ENCODE assay signal across 21 cellular contexts in genomic region chr17:38538906-38539305, GRCh38.
DNase-seq lines count a peak whose midpoint lies in the region; ATAC-seq lines count a peak whose summit lies in the region.
"Had no signal": no experiment of that assay in that cellular context is flagged by ENCODE, and none has a peak within 500 bp of the region (broad histone marks: within the 10 kb centered on the region; RNA-seq: fewer than 3 reads in every experiment).

No MANE protein-coding gene starts in this region.

- intact Hi-C loops in left colon (cut with DNase I, micrococcal nuclease), result no loop called here

- peak; percentile 88 for ATAC-seq in left colon
- ATAC-seq: activated CD8-positive, alpha-beta memory T cell treated with anti-CD3 and anti-CD28 coated beads, Interleukin-2, amount 10 ng/mL, durations not matched to agents 7 days and 5 days; activated naive CD8-positive, alpha-beta T cell treated with anti-CD3 and anti-CD28 coated beads, Interleukin-2, amount 50 U/mL, for 24 hours; CD8-positive, alpha-beta T cell; natural killer cell treated with Interleukin-12 subunit alpha and Interleukin-12 subunit beta and Interleukin-15 and Interleukin-18, amount 100 ng/mL, for 72 hours; Right ventricle myocardium inferior; T-cell had no signal

- peak; percentile 59 for DNase-seq in COLO668 (lab: John Stamatoyannopoulos, UW; ENCODE audit: unreplicated experiment)
- peak; percentile 88 for DNase-seq in NCI-H1436 (lab: John Stamatoyannopoulos, UW)
- peak; percentile 88 for DNase-seq in NCI-H510A treated with DMSO at 0.1 percent for 48 hours (lab: John Stamatoyannopoulos, UW)
- DNase-seq in left colon, result no peak
- no peak for DNase-seq in GM03348 (ENCODE audit: low spot score)
- DNase-seq in activated CD8-positive, alpha-beta memory T cell treated with anti-CD3 and anti-CD28 coated beads, Interleukin-2, amount 50 U/mL, for 4 hours, result no peak
- DNase-seq in NCI-H2227 treated with DMSO at 0.1 percent for 48 hours (lab: John Stamatoyannopoulos, UW), result no peak
- no peak for DNase-seq in pons (ENCODE audit: low spot score)
- DNase-seq: activated CD4-positive, alpha-beta T cell treated with anti-CD3 and anti-CD28 coated beads for 48 hours; activated CD8-positive, alpha-beta memory T cell treated with anti-CD3 and anti-CD28 coated beads, Interleukin-2, amount 10 ng/mL, durations not matched to agents 7 days and 5 days; activated naive CD8-positive, alpha-beta T cell treated with anti-CD3 and anti-CD28 coated beads, Interleukin-2, amount 50 U/mL, for 24 hours; CD8-positive, alpha-beta T cell; glutamatergic neuron; H9; Kasumi-1; mesendoderm; NCI-H1694; sigmoid colon; T-cell had no signal

Comparison
In these comparisons a context has a peak if more than half of its experiments do, and no peak if none do; other contexts are left out.
1. DNase-seq: peak in COLO668 (single experiment), NCI-H1436 (single experiment) and NCI-H510A treated with DMSO at 0.1 percent for 48 hours (single experiment); none in left colon (0 of 2), GM03348 (single experiment), activated CD8-positive, alpha-beta memory T cell treated with anti-CD3 and anti-CD28 coated beads, Interleukin-2, amount 50 U/mL, for 4 hours (single experiment), NCI-H2227 treated with DMSO at 0.1 percent for 48 hours (single experiment) and pons (single experiment).